ENCODE assay signal across 1 cellular context in genomic region chr4:169774466-169775445, GRCh38.
TF ChIP-seq lines count a peak whose summit lies in the region.

No MANE protein-coding gene starts in this region.

TF ChIP-seq in WTC11, 78 proteins besides CTCF, POLR2A, EP300 and RAD21 (continued from another document):
- TF ChIP-seq HMGXB4 (CRISPR knock-in tag; IDR thresholded peaks at IDR 0.05): 0 out of 2 replicates have a peak, but pooled peaks have one; percentile 54
- TF ChIP-seq, protein P1, sequence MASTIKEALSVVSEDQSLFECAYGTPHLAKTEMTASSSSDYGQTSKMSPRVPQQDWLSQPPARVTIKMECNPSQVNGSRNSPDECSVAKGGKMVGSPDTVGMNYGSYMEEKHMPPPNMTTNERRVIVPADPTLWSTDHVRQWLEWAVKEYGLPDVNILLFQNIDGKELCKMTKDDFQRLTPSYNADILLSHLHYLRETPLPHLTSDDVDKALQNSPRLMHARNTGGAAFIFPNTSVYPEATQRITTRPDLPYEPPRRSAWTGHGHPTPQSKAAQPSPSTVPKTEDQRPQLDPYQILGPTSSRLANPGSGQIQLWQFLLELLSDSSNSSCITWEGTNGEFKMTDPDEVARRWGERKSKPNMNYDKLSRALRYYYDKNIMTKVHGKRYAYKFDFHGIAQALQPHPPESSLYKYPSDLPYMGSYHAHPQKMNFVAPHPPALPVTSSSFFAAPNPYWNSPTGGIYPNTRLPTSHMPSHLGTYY (CRISPR knock-in tag; IDR thresholded peaks at IDR 0.05): no peak
- TF ChIP-seq FOXJ3 (CRISPR knock-in tag; IDR thresholded peaks at IDR 0.05; ENCODE audit: borderline replicate concordance): no peak
- TF ChIP-seq, protein P2, sequence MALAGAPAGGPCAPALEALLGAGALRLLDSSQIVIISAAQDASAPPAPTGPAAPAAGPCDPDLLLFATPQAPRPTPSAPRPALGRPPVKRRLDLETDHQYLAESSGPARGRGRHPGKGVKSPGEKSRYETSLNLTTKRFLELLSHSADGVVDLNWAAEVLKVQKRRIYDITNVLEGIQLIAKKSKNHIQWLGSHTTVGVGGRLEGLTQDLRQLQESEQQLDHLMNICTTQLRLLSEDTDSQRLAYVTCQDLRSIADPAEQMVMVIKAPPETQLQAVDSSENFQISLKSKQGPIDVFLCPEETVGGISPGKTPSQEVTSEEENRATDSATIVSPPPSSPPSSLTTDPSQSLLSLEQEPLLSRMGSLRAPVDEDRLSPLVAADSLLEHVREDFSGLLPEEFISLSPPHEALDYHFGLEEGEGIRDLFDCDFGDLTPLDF (CRISPR knock-in tag; IDR thresholded peaks at IDR 0.05): no peak
- no peak for TF ChIP-seq ATF3 (CRISPR knock-in tag; conservative IDR thresholded peaks at IDR 0.05)
- TF ChIP-seq MAX (CRISPR knock-in tag; IDR thresholded peaks at IDR 0.05): peak; percentile 35; the same call in 1 of the 2 replicates
- no peak for TF ChIP-seq ELF4 (CRISPR knock-in tag; IDR thresholded peaks at IDR 0.05; ENCODE audit: low read depth)
- no peak for TF ChIP-seq ZNF671 (CRISPR knock-in tag; IDR thresholded peaks at IDR 0.05)
- TF ChIP-seq SOX15 (CRISPR knock-in tag; IDR thresholded peaks at IDR 0.05): no peak
- TF ChIP-seq CREB1 (CRISPR knock-in tag; IDR thresholded peaks at IDR 0.05): no peak
